17 cellular contexts compared by ENCODE assay signal in genomic region chr4:185317880-185318279, GRCh38.
DNase-seq lines count a peak whose midpoint lies in the region; ATAC-seq and TF ChIP-seq lines count a peak whose summit lies in the region.
"Had no signal": no experiment of that assay in that cellular context is flagged by ENCODE, and none has a peak within 500 bp of the region (broad histone marks: within the 10 kb centered on the region; RNA-seq: fewer than 3 reads in every experiment).

No MANE protein-coding gene starts in this region.

- in situ Hi-C loops in G401 (cut with HindIII; ENCODE audit: low sequenced_read_pairs): no loop called here
- in situ Hi-C loops in HAP-1 (cut with MboI; ENCODE audit: low sequenced_read_pairs): no loop called here

- H2AFZ ChIP-seq in ACC112 (ENCODE audit: low read length, unreplicated experiment) (no peak overlapping the region), SK-N-SH (ENCODE audit: low read depth) (no peak overlapping the region)

- TF ChIP-seq RAD21 in SK-N-SH (IDR thresholded peaks at IDR 0.05; ENCODE audit: low read length): no peak

- H3K9me2 ChIP-seq in SK-N-SH: no peaks in the 10 kb centered on the region

- H3K4me1 ChIP-seq in ACC112 (ENCODE audit: control insufficient read depth, insufficient read depth, low read length, unreplicated experiment) (peaks cover 9% of the 10 kb centered on the region), HUES6 (ENCODE audit: control insufficient read depth, insufficient read depth, low read length) (peaks cover 13% of the 10 kb centered on the region), SK-N-SH (ENCODE audit: control insufficient read depth in 1 of 2, insufficient read depth in 2 of 2, low read depth in 1 of 2, low read length in 1 of 2) (peaks cover 0 to 6% of the 10 kb centered on the region in 2 experiments; a peak in 1 of 4 replicates), foreskin keratinocyte (peaks cover 7% of the 10 kb centered on the region), HAP-1 (peaks cover 17% of the 10 kb centered on the region)
- H3K4me1 ChIP-seq: BE2C had no signal

- H3K79me2 ChIP-seq in ACC112 (ENCODE audit: control insufficient read depth, insufficient read depth, low read length, unreplicated experiment) (no peaks in the 10 kb centered on the region), SK-N-SH (ENCODE audit: insufficient read depth) (no peaks in the 10 kb centered on the region)

- CTCF ChIA-PET in SK-N-SH (lab: Yijun Ruan, JAX): no interaction called here

- POLR2A ChIA-PET in SK-N-SH (lab: Yijun Ruan, JAX): no interaction called here

- no peaks in the 10 kb centered on the region for H4K20me1 ChIP-seq in SK-N-SH (ENCODE audit: insufficient read depth)

- H3K4me3 ChIP-seq in ACC112 (ENCODE audit: low read depth, low read length) (no peak overlapping the region), HUES6 (ENCODE audit: low read depth, low read length) (no peak overlapping the region), SK-N-SH (ENCODE audit: low read depth in 2 of 2, low read length in 1 of 2) (no peak overlapping the region), HAP-1 (no peak overlapping the region)
- H3K4me3 ChIP-seq: SK-N-MC had no signal

- peak; percentile 28; the same call in 1 of the 2 replicates for TF ChIP-seq CTCF in SK-N-SH (IDR thresholded peaks at IDR 0.05)
- peak; percentile 11 for TF ChIP-seq CTCF in foreskin keratinocyte (conservative IDR thresholded peaks at IDR 0.05)

- H3K9me3 ChIP-seq in HUES6 (ENCODE audit: control insufficient read depth, insufficient read depth, low read depth, low read length): peaks cover 8% of the 10 kb centered on the region; the same call in 1 of the 2 replicates
- H3K9me3 ChIP-seq in SK-N-SH: no peaks in the 10 kb centered on the region
- H3K9me3 ChIP-seq in HAP-1: no peaks in the 10 kb centered on the region
- H3K9me3 ChIP-seq: BE2C had no signal

- 0 out of 2 replicates have a peak, but pooled peaks cover 14% of the 10 kb centered on the region for H3K36me3 ChIP-seq in ACC112 (ENCODE audit: insufficient read depth, low read length)
- peaks cover 46% of the 10 kb centered on the region for H3K36me3 ChIP-seq in HUES6 (ENCODE audit: control insufficient read depth, insufficient read depth, low read length)
- peaks cover 15 to 62% of the 10 kb centered on the region in 2 experiments for H3K36me3 ChIP-seq in SK-N-SH (replicated peaks in 1 of 2; ENCODE audit: control insufficient read depth in 1 of 2, insufficient read depth in 2 of 2, low read length in 1 of 2)
- peaks cover 3% of the 10 kb centered on the region; the same call in 1 of the 2 replicates for H3K36me3 ChIP-seq in HAP-1 (replicated peaks)
- H3K36me3 ChIP-seq: BE2C had no signal

- DNase-seq in SK-N-SH: no peak
- DNase-seq in foreskin keratinocyte: no peak
- DNase-seq in G401 (ENCODE audit: low spot score): no peak
- no peak for DNase-seq in HAP-1 (ENCODE audit: low spot score in 2 of 2)
- no peak for DNase-seq in NCI-H187 treated with DMSO at 0.1 percent for 48 hours (lab: John Stamatoyannopoulos, UW)
- DNase-seq: BE2C; CD4-positive, alpha-beta memory T cell; EL; NCI-H146; NCI-H2227 treated with DMSO at 0.1 percent for 48 hours; NCI-H526; NK-92 treated with Interleukin-12 subunit alpha and Interleukin-12 subunit beta, amount 100 ng/mL, for 24 hours had no signal

- H3K9ac ChIP-seq in HUES6 (ENCODE audit: low read length) (no peak overlapping the region), SK-N-SH (no peak overlapping the region)

- H3K27me3 ChIP-seq in ACC112 (ENCODE audit: insufficient read depth, low read length): no peaks in the 10 kb centered on the region
- no peaks in the 10 kb centered on the region for H3K27me3 ChIP-seq in HUES6 (ENCODE audit: control insufficient read depth, insufficient read depth, low read length)
- no peaks in the 10 kb centered on the region for H3K27me3 ChIP-seq in SK-N-SH (ENCODE audit: insufficient read depth)
- H3K27me3 ChIP-seq in foreskin keratinocyte: no peaks in the 10 kb centered on the region
- H3K27me3 ChIP-seq in HAP-1 (ENCODE audit: low read depth): no peaks in the 10 kb centered on the region
- H3K27me3 ChIP-seq: BE2C had no signal

- ATAC-seq in foreskin keratinocyte (no peak), HG03108 (IDR thresholded peaks at IDR 0.05; ENCODE audit: unreplicated experiment) (no peak)

- H3K4me2 ChIP-seq in SK-N-SH: no peak overlapping the region

- peaks cover 16% of the 10 kb centered on the region for H3F3A ChIP-seq in SK-N-SH (replicated peaks; ENCODE audit: insufficient read depth)

- 97% methylated on average over 1 of the region's 1 CpG for WGBS in SK-N-SH (ENCODE audit: low lambda C conversion rate)

- no peak for TF ChIP-seq EP300 in SK-N-SH (IDR thresholded peaks at IDR 0.05; ENCODE audit: borderline replicate concordance in 1 of 2, low read depth in 1 of 2, low read length in 1 of 2)

- H3K27ac ChIP-seq in ACC112 (ENCODE audit: low read depth, low read length): peak overlapping the region; percentile 51
- peak overlapping the region; percentile 98 for H3K27ac ChIP-seq in HUES6 (ENCODE audit: low read depth, low read length)
- H3K27ac ChIP-seq in SK-N-SH (ENCODE audit: low read depth in 2 of 2, low read length in 1 of 2): peak overlapping the region in 1 of 2 experiments; percentile 40; a peak in 2 of 4 replicates
- no peak overlapping the region for H3K27ac ChIP-seq in foreskin keratinocyte
- H3K27ac ChIP-seq: HL-60 had no signal

TF ChIP-seq in SK-N-SH, 30 proteins besides CTCF, POLR2A, EP300 and RAD21:
- TF ChIP-seq ZBTB33 (IDR thresholded peaks at IDR 0.05; ENCODE audit: borderline replicate concordance, low read depth) (no peak), TAF1 (IDR thresholded peaks at IDR 0.05; ENCODE audit: borderline replicate concordance, low read depth, low read length) (no peak), TCF12 (IDR thresholded peaks at IDR 0.05) (no peak), ELF1 (IDR thresholded peaks at IDR 0.05) (no peak), RXRA (IDR thresholded peaks at IDR 0.05; ENCODE audit: borderline replicate concordance, low read depth) (no peak), SIN3A (IDR thresholded peaks at IDR 0.05; ENCODE audit: borderline replicate concordance, low read depth, low read length) (no peak)
